ENCODE assay signal across 8 cellular contexts in genomic region chr7:138002096-138002827, GRCh38. TPM values are rescaled to one million over a fixed set of nuclear protein-coding genes. Genes with fewer than 3 reads are reported as not detected.
DNase-seq lines count a peak whose midpoint lies in the region; ATAC-seq and TF ChIP-seq lines count a peak whose summit lies in the region.

No MANE protein-coding gene starts in this region.

- H3K9me3 ChIP-seq in heart left ventricle (no peaks in the 10 kb centered on the region), trophoblast cell (ENCODE audit: insufficient read depth, low read depth, low read length) (no peaks in the 10 kb centered on the region), transverse colon (no peaks in the 10 kb centered on the region)

- peaks cover 0 to 37% (median 31%) of the 10 kb centered on the region in 12 donors for H3K4me1 ChIP-seq in heart left ventricle
- peaks cover 5 to 10% of the 10 kb centered on the region in 2 experiments for H3K4me1 ChIP-seq in trophoblast cell (ENCODE audit: control insufficient read depth in 1 of 2, insufficient read depth in 2 of 2, low read length in 2 of 2)
- peaks cover 2 to 34% (median 15%) of the 10 kb centered on the region in 4 donors for H3K4me1 ChIP-seq in transverse colon

- H4K8ac ChIP-seq in trophoblast cell (ENCODE audit: low read depth, low read length) = no peak overlapping the region

- no peak for TF ChIP-seq EP300 in transverse colon (IDR thresholded peaks at IDR 0.05; ENCODE audit: low read depth)

- peak; percentile 95 for ATAC-seq in HG02852 (IDR thresholded peaks at IDR 0.05; ENCODE audit: unreplicated experiment)
- peak; percentile 96 to 98 (median 98) for ATAC-seq in heart left ventricle

- H2BK12ac ChIP-seq in trophoblast cell (ENCODE audit: low read length) = no peak overlapping the region

- H3K79me1 ChIP-seq in trophoblast cell (ENCODE audit: low read length) = peaks cover 21% of the 10 kb centered on the region

- H3K9ac ChIP-seq in trophoblast cell (ENCODE audit: low read length) = no peak overlapping the region

- H3K27ac ChIP-seq in heart left ventricle = peak overlapping the region in 11 of 12 donors; percentile 86 to 97 (median 92)
- H3K27ac ChIP-seq in trophoblast cell (ENCODE audit: low read depth, low read length) = no peak overlapping the region
- H3K27ac ChIP-seq in transverse colon = peak overlapping the region; percentile 94 to 99 (median 96)

- H3K27me3 ChIP-seq in heart left ventricle (no peaks in the 10 kb centered on the region), trophoblast cell (ENCODE audit: insufficient read depth, low read length) (no peaks in the 10 kb centered on the region), transverse colon (no peaks in the 10 kb centered on the region)

- H3K4me3 ChIP-seq in heart left ventricle (peak overlapping the region; percentile 70 to 99 (median 81)), trophoblast cell (ENCODE audit: low read depth, low read length) (peak overlapping the region; percentile 94), transverse colon (peak overlapping the region; percentile 74 to 95 (median 82))

- no peak overlapping the region for H3K4me2 ChIP-seq in trophoblast cell (ENCODE audit: low read length)

- no peak overlapping the region for H3K4ac ChIP-seq in trophoblast cell (ENCODE audit: low read depth, low read length)

- no peak overlapping the region for H2AFZ ChIP-seq in trophoblast cell (ENCODE audit: insufficient read depth, low read length, poor library complexity)

- H3K36me3 ChIP-seq in heart left ventricle (peaks cover 0 to 4% (median 0%) of the 10 kb centered on the region in 9 donors), trophoblast cell (ENCODE audit: control insufficient read depth in 1 of 2, insufficient read depth in 2 of 2, low read length in 2 of 2) (peaks cover 0 to 2% of the 10 kb centered on the region in 2 experiments), transverse colon (no peaks in the 10 kb centered on the region)

- no peak overlapping the region for H2BK5ac ChIP-seq in trophoblast cell (ENCODE audit: low read depth, low read length, poor library complexity)

- intact Hi-C loops in heart left ventricle (cut with DNase I) (loop anchor here in 5 of 10 donors (2.0 to 10.0 kb wide), 6 partner anchors 45 to 733 kb away; partner anchors contain the start of gene TRIM24 (in 1 of the 5)), transverse colon (cut with DNase I; ENCODE audit: low total_unique reads) (loop anchor here (5.0 kb wide), 1 partner anchor 85 kb away; no protein-coding TSS in a partner anchor)

- H3K18ac ChIP-seq in trophoblast cell (ENCODE audit: low read length) = no peak overlapping the region

- no peak overlapping the region for H4K91ac ChIP-seq in trophoblast cell (ENCODE audit: low read depth, low read length)

- TF ChIP-seq CTCF in GM12873 (IDR thresholded peaks at IDR 0.05; ENCODE audit: insufficient read depth, low read depth, low read length, missing control alignments) (peak; percentile 73), heart left ventricle (IDR thresholded peaks at IDR 0.05) (peak; percentile 87 to 98 (median 93)), transverse colon (IDR thresholded peaks at IDR 0.05) (peak; percentile 90 to 97 (median 93))

- DNase-seq in NCI-H1436 (lab: John Stamatoyannopoulos, UW) (peak; percentile 98), T follicular helper cell (ENCODE audit: low read depth) (peak; percentile 97), amniotic epithelial cell (ENCODE audit: low read depth) (peak; percentile 100), heart left ventricle (peak; percentile 99), trophoblast cell (peak; percentile 100), transverse colon (peak; percentile 100)

- H2AK5ac ChIP-seq in trophoblast cell (ENCODE audit: low read length) = no peak overlapping the region

- WGBS in heart left ventricle, 4 donors = 2 to 3% (median 3%) methylated on average over 26 to 28 of the region's 28 CpGs
- WGBS in trophoblast cell (ENCODE audit: extremely low coverage, insufficient coverage, insufficient read length) = no CpG with 5 or more reads among the region's 28 CpGs
- WGBS in transverse colon (ENCODE audit: low coverage in 1 of 2), 2 donors = 2 to 6% methylated on average over 14 to 28 of the region's 28 CpGs

- no peak overlapping the region for H3K23ac ChIP-seq in trophoblast cell (ENCODE audit: low read length)

- no peak overlapping the region for H2BK120ac ChIP-seq in trophoblast cell (ENCODE audit: insufficient read depth, low read length, poor library complexity)

- in situ Hi-C loops in transverse colon (cut with MboI; ENCODE audit: low pct_ligation_motif_present in 1 of 4, low pct_unique_long_range_greater_than_20kb in 1 of 4, low sequenced_read_pairs in 3 of 4) = loop anchor here in 2 of 4 donors (10.0 to 25.0 kb wide), 2 partner anchors 87 to 340 kb away; no protein-coding TSS in a partner anchor

- TF ChIP-seq POLR2A in heart left ventricle (IDR thresholded peaks at IDR 0.05) (no peak), transverse colon (IDR thresholded peaks at IDR 0.05) (no peak)

- peaks cover 23% of the 10 kb centered on the region for H3K79me2 ChIP-seq in trophoblast cell (ENCODE audit: control insufficient read depth, insufficient read depth, low read length, poor library complexity)

- H4K12ac ChIP-seq in trophoblast cell (ENCODE audit: low read depth, low read length) = no peak overlapping the region

- H3K14ac ChIP-seq in trophoblast cell (ENCODE audit: low read length) = no peak overlapping the region

RNA-seq across cellular contexts. Expression of gene CREB3L2, which starts 0.4 kb away (rescaled TPM):
- 10 to 100 TPM; 18.3 to 40.6 (median 22.0) TPM for total RNA-seq in heart left ventricle
- 10 to 100 TPM in 1 of 2 donors, 1 to 10 TPM in 1; 4.0 to 13.2 TPM for polyA plus RNA-seq in heart left ventricle
- 134 and 136 TPM in 2 replicates for polyA plus RNA-seq in trophoblast cell (2013)
- total RNA-seq in transverse colon = 10 to 100 TPM; 16.4 to 37.0 (median 19.9) TPM
